In genomic region chr19:1608414-1609391, GRCh38 we compare ENCODE assay signal across 10 cellular contexts. TPM values are rescaled to one million over a fixed set of nuclear protein-coding genes. Genes with fewer than 3 reads are reported as not detected.
DNase-seq lines count a peak whose midpoint lies in the region; ATAC-seq, FAIRE-seq and TF ChIP-seq lines count a peak whose summit lies in the region.
"Had no signal": no experiment of that assay in that cellular context is flagged by ENCODE, and none has a peak within 500 bp of the region (broad histone marks: within the 10 kb centered on the region; RNA-seq: fewer than 3 reads in every experiment).

No MANE protein-coding gene starts in this region.

- no TSS peak for BruUV-seq in HepG2 (replicated peaks; lab: Mats Ljungman, UMichigan)

- H3K4me1 Mint-ChIP-seq in dendritic cell treated with granulocyte-macrophage colony-stimulating factor and Interleukin-4, amounts not matched to agents 40 ng/mL and 50 ng/mL, for 4 days (ENCODE audit: low read depth): peaks cover 50% of the 10 kb centered on the region
- H3K4me1 Mint-ChIP-seq in type B pancreatic cell (ENCODE audit: unreplicated experiment): peaks cover 8% of the 10 kb centered on the region

- no peak for TF ChIP-seq CTCF in HepG2 (CRISPR knock-in tag; IDR thresholded peaks at IDR 0.05)
- TF ChIP-seq CTCF in right lobe of liver (IDR thresholded peaks at IDR 0.05): no peak
- no peak for TF ChIP-seq CTCF in type B pancreatic cell (conservative IDR thresholded peaks at IDR 0.05)

- no peak overlapping the region for H3K4me2 ChIP-seq in HepG2 (ENCODE audit: low read depth, low read length)

- intact Hi-C loops in HepG2 (cut with micrococcal nuclease; ENCODE audit: unreplicated experiment): loop anchor here (5.0 kb wide), 1 partner anchor 44 kb away; the partner anchor contains the start of gene TCF3
- intact Hi-C loops in right lobe of liver (cut with DNase I): no loop called here
- intact Hi-C loops in dendritic cell treated with granulocyte-macrophage colony-stimulating factor and Interleukin-4, amounts not matched to agents 40 ng/mL and 50 ng/mL, for 4 days (cut with micrococcal nuclease): loop anchor here (5.0 kb wide), 1 partner anchor 64 kb away; no protein-coding TSS in a partner anchor

- H3K9me3 ChIP-seq in HepG2 (ENCODE audit: low read length): no peaks in the 10 kb centered on the region
- no peaks in the 10 kb centered on the region for H3K9me3 ChIP-seq in right lobe of liver

- H3K4me3 ChIP-seq in HepG2 (replicated peaks in 1 of 3; ENCODE audit: insufficient read depth in 1 of 3, low read depth in 2 of 3, low read length in 3 of 3) (no peak overlapping the region), right lobe of liver (no peak overlapping the region)

- no peak overlapping the region for H3K9ac ChIP-seq in HepG2 (ENCODE audit: insufficient read depth, low read depth, low read length)

- peaks cover 12% of the 10 kb centered on the region for H3K27me3 Mint-ChIP-seq in dendritic cell treated with granulocyte-macrophage colony-stimulating factor and Interleukin-4, amounts not matched to agents 40 ng/mL and 50 ng/mL, for 4 days
- no peaks in the 10 kb centered on the region for H3K27me3 Mint-ChIP-seq in type B pancreatic cell

- H3K4me3 Mint-ChIP-seq in dendritic cell treated with granulocyte-macrophage colony-stimulating factor and Interleukin-4, amounts not matched to agents 40 ng/mL and 50 ng/mL, for 4 days: peak overlapping the region; percentile 17
- H3K4me3 Mint-ChIP-seq in type B pancreatic cell: no peak overlapping the region

- ATAC-seq in HepG2 (no peak), right lobe of liver (no peak), HG02852 (IDR thresholded peaks at IDR 0.05; ENCODE audit: unreplicated experiment) (no peak)

- TF ChIP-seq POLR2A in HepG2 (IDR thresholded peaks at IDR 0.05; ENCODE audit: insufficient read depth in 1 of 2, low read depth in 2 of 2, low read length in 2 of 2) (no peak), right lobe of liver (IDR thresholded peaks at IDR 0.05) (no peak)

- no peak overlapping the region for H3K27ac ChIP-seq in HepG2 (ENCODE audit: extremely low read length, insufficient read depth, low read length)
- no peak overlapping the region for H3K27ac ChIP-seq in right lobe of liver

- CTCF ChIA-PET in HepG2 (lab: Yijun Ruan, JAX; ENCODE audit: low intra/inter-chr PET ratio, low total read pairs): no interaction called here

- H3K4me1 ChIP-seq in HepG2 (ENCODE audit: insufficient read depth, low read length) (peaks cover 21% of the 10 kb centered on the region), right lobe of liver (peaks cover 0 to 16% (median 4%) of the 10 kb centered on the region in 4 donors)

- DNase-seq in HepG2 (ENCODE audit: low spot score) (no peak), right lobe of liver (no peak), T-helper 9 cell (peak; percentile 23), type B pancreatic cell (ENCODE audit: extremely low spot score, unreplicated experiment) (no peak), NCI-H1417 treated with DMSO at 0.1 percent for 48 hours (lab: John Stamatoyannopoulos, UW) (no peak), NCI-H2107 (lab: John Stamatoyannopoulos, UW) (no peak)
- DNase-seq: NCI-H1436, nucleus accumbens had no signal

- in situ Hi-C loops in HepG2 (cut with HindIII; ENCODE audit: extremely low pct_ligation_motif_present, low pct_unique_long_range_greater_than_20kb): no loop called here

- no peak for FAIRE-seq in HepG2 (lab: Jason Lieb, UNC)

- H3K79me2 ChIP-seq in HepG2 (ENCODE audit: insufficient read depth, low read length): peaks cover 15% of the 10 kb centered on the region

- H2AFZ ChIP-seq in HepG2 (ENCODE audit: low read length): no peak overlapping the region

- H3K27ac Mint-ChIP-seq in dendritic cell treated with granulocyte-macrophage colony-stimulating factor and Interleukin-4, amounts not matched to agents 40 ng/mL and 50 ng/mL, for 4 days: peak overlapping the region; percentile 66
- H3K27ac Mint-ChIP-seq in type B pancreatic cell: peak overlapping the region; percentile 26

- peaks cover 52% of the 10 kb centered on the region for H3K36me3 Mint-ChIP-seq in dendritic cell treated with granulocyte-macrophage colony-stimulating factor and Interleukin-4, amounts not matched to agents 40 ng/mL and 50 ng/mL, for 4 days (ENCODE audit: low read depth)
- H3K36me3 Mint-ChIP-seq in type B pancreatic cell: no peaks in the 10 kb centered on the region

- POLR2A ChIA-PET in HepG2 (lab: Yijun Ruan, JAX): no interaction called here

- H3K36me3 ChIP-seq in HepG2 (replicated peaks in 1 of 2; ENCODE audit: control insufficient read depth in 1 of 2, insufficient read depth in 2 of 2, low read length in 2 of 2): peaks cover 9 to 17% of the 10 kb centered on the region in 2 experiments; a peak in 4 of 5 replicates
- peaks cover 0 to 11% (median 0%) of the 10 kb centered on the region in 4 donors for H3K36me3 ChIP-seq in right lobe of liver

- no peaks in the 10 kb centered on the region for H4K20me1 ChIP-seq in HepG2 (ENCODE audit: insufficient read depth, low read length)

- no peaks in the 10 kb centered on the region; a peak in 1 of 5 replicates for H3K27me3 ChIP-seq in HepG2 (ENCODE audit: control insufficient read depth in 1 of 2, insufficient read depth in 2 of 2, low read length in 2 of 2)
- H3K27me3 ChIP-seq in right lobe of liver: no peaks in the 10 kb centered on the region

- no peaks in the 10 kb centered on the region for H3K9me3 Mint-ChIP-seq in dendritic cell treated with granulocyte-macrophage colony-stimulating factor and Interleukin-4, amounts not matched to agents 40 ng/mL and 50 ng/mL, for 4 days
- H3K9me3 Mint-ChIP-seq in type B pancreatic cell: no peaks in the 10 kb centered on the region

- no peak for TF ChIP-seq EP300 in HepG2 (IDR thresholded peaks at IDR 0.05; ENCODE audit: low read depth in 2 of 2, low read length in 2 of 2)
- TF ChIP-seq EP300 in HepG2 (CRISPR knock-in tag; IDR thresholded peaks at IDR 0.05; ENCODE audit: borderline replicate concordance): no peak

- WGBS in HepG2 (ENCODE audit: low lambda C conversion rate): 79% methylated on average over 30 of the region's 33 CpGs
- 73% methylated on average over 14 of the region's 33 CpGs for WGBS in right lobe of liver (ENCODE audit: insufficient coverage, low coverage, low lambda C conversion rate, missing lambda C conversion rate)

- TF ChIP-seq RAD21 in HepG2 (CRISPR knock-in tag; IDR thresholded peaks at IDR 0.05): no peak

RNA-seq across cellular contexts. Expression of gene UQCR11, which starts 3.4 kb away (rescaled TPM):
- total RNA-seq in HepG2 (2016; rRNA removed; fragmentation: Illumina TruSeq; extraction: Trizol): 214 and 216 TPM in 2 replicates
- total RNA-seq in HepG2 (2016; cell fraction: cytosol; rRNA removed; fragmentation: Illumina TruSeq; extraction: Trizol; ENCODE audit: low read depth): 181 and 320 TPM in 2 replicates
- total RNA-seq in HepG2 (2016; cell fraction: insoluble cytoplasmic fraction; rRNA removed; fragmentation: Illumina TruSeq; extraction: Trizol): 205 and 210 TPM in 2 replicates
- 252 and 309 TPM in 2 replicates for total RNA-seq in HepG2 (2016; cell fraction: membrane; rRNA removed; fragmentation: Illumina TruSeq; extraction: Trizol)
- 63.8 and 65.4 TPM in 2 replicates for total RNA-seq in HepG2 (2016; cell fraction: nucleus; rRNA removed; fragmentation: Illumina TruSeq; extraction: Trizol)
- polyA plus RNA-seq in HepG2 (2011; rRNA removed): 111 and 125 TPM in 2 replicates
- polyA plus RNA-seq in HepG2 (2011; cell fraction: cytosol; rRNA removed): 81.4 and 152 TPM in 2 replicates
- polyA plus RNA-seq in HepG2 (2011; cell fraction: nucleus; rRNA removed): 46.6 and 47.9 TPM in 2 replicates
- polyA plus RNA-seq in HepG2 (2012): 92.9 and 123 TPM in 2 replicates
- polyA plus RNA-seq in HepG2 (2016; cell fraction: cytosol; fragmentation: Illumina TruSeq; extraction: Trizol; ENCODE audit: low read depth): 249 and 487 TPM in 2 replicates
- 158 and 171 TPM in 2 replicates for polyA plus RNA-seq in HepG2 (2016; cell fraction: insoluble cytoplasmic fraction; fragmentation: Illumina TruSeq; extraction: Trizol; ENCODE audit: low read depth)
- 210 and 295 TPM in 2 replicates for polyA plus RNA-seq in HepG2 (2016; cell fraction: membrane; fragmentation: Illumina TruSeq; extraction: Trizol; ENCODE audit: low read depth)
- 98.1 and 120 TPM in 2 replicates for polyA plus RNA-seq in HepG2 (2016; cell fraction: nucleus; fragmentation: Illumina TruSeq; extraction: Trizol; ENCODE audit: insufficient read depth, low read depth)
- 32.9 and 62.2 TPM in 2 replicates for polyA minus RNA-seq in HepG2 (2011; rRNA and poly(A)+ RNA removed; ENCODE audit: low replicate concordance)
- 12.7 and 18.7 TPM in 2 replicates for polyA minus RNA-seq in HepG2 (2011; cell fraction: cytosol; rRNA and poly(A)+ RNA removed)
- polyA minus RNA-seq in HepG2 (2011; cell fraction: nucleus; rRNA and poly(A)+ RNA removed): 15.9 and 18.2 TPM in 2 replicates
- total RNA-seq in right lobe of liver: 100 to 1,000 TPM in 4 of 6 experiments, 10 to 100 TPM in 2; 59.6 to 202 (median 172) TPM
- total RNA-seq in type B pancreatic cell (ENCODE audit: low replicate concordance): 191 and 290 TPM in 2 replicates

RNA-seq across cellular contexts. Expression of gene MBD3, which starts 16.0 kb away (rescaled TPM):
- total RNA-seq in HepG2 (2016; rRNA removed; fragmentation: Illumina TruSeq; extraction: Trizol) (58.9 and 76.9 TPM in 2 replicates), right lobe of liver (10 to 100 TPM; 27.3 to 72.1 (median 30.1) TPM), type B pancreatic cell (ENCODE audit: low replicate concordance) (78.8 and 110 TPM in 2 replicates)
- total RNA-seq in HepG2 (2016; cell fraction: cytosol; rRNA removed; fragmentation: Illumina TruSeq; extraction: Trizol; ENCODE audit: low read depth): 18.4 and 19.5 TPM in 2 replicates
- total RNA-seq in HepG2 (2016; cell fraction: insoluble cytoplasmic fraction; rRNA removed; fragmentation: Illumina TruSeq; extraction: Trizol): 59.4 and 81.3 TPM in 2 replicates
- total RNA-seq in HepG2 (2016; cell fraction: membrane; rRNA removed; fragmentation: Illumina TruSeq; extraction: Trizol): 58.1 and 59.8 TPM in 2 replicates
- 37.4 and 41.1 TPM in 2 replicates for total RNA-seq in HepG2 (2016; cell fraction: nucleus; rRNA removed; fragmentation: Illumina TruSeq; extraction: Trizol)
- polyA plus RNA-seq in HepG2 (2011; rRNA removed): 21.2 and 32.4 TPM in 2 replicates
- polyA plus RNA-seq in HepG2 (2011; cell fraction: cytosol; rRNA removed): 25.5 and 43.1 TPM in 2 replicates
- 88.4 and 96.9 TPM in 2 replicates for polyA plus RNA-seq in HepG2 (2011; cell fraction: nucleus; rRNA removed)
- polyA plus RNA-seq in HepG2 (2012): 21.4 and 34.5 TPM in 2 replicates
- polyA plus RNA-seq in HepG2 (2016; cell fraction: cytosol; fragmentation: Illumina TruSeq; extraction: Trizol; ENCODE audit: low read depth): 19.9 and 20.7 TPM in 2 replicates
- polyA plus RNA-seq in HepG2 (2016; cell fraction: insoluble cytoplasmic fraction; fragmentation: Illumina TruSeq; extraction: Trizol; ENCODE audit: low read depth): 57.2 and 62.2 TPM in 2 replicates
- 39.6 and 43.3 TPM in 2 replicates for polyA plus RNA-seq in HepG2 (2016; cell fraction: membrane; fragmentation: Illumina TruSeq; extraction: Trizol; ENCODE audit: low read depth)
- polyA plus RNA-seq in HepG2 (2016; cell fraction: nucleus; fragmentation: Illumina TruSeq; extraction: Trizol; ENCODE audit: insufficient read depth, low read depth): 100 and 109 TPM in 2 replicates
- polyA minus RNA-seq in HepG2 (2011; rRNA and poly(A)+ RNA removed; ENCODE audit: low replicate concordance): 65.5 and 79.2 TPM in 2 replicates
- polyA minus RNA-seq in HepG2 (2011; cell fraction: cytosol; rRNA and poly(A)+ RNA removed): 29.4 and 32.5 TPM in 2 replicates
- polyA minus RNA-seq in HepG2 (2011; cell fraction: nucleus; rRNA and poly(A)+ RNA removed): 20.1 and 22.0 TPM in 2 replicates

RNA-seq across cellular contexts. Expression of gene MEX3D, which starts 40.6 kb away (rescaled TPM):
- total RNA-seq in HepG2 (2016; rRNA removed; fragmentation: Illumina TruSeq; extraction: Trizol) (10.2 and 17.1 TPM in 2 replicates), right lobe of liver (10 to 100 TPM in 3 of 6 experiments, 1 to 10 TPM in 3; 6.7 to 16.6 (median 10.3) TPM), type B pancreatic cell (ENCODE audit: low replicate concordance) (79.0 and 82.0 TPM in 2 replicates)
- 10.6 and 10.7 TPM in 2 replicates for total RNA-seq in HepG2 (2016; cell fraction: cytosol; rRNA removed; fragmentation: Illumina TruSeq; extraction: Trizol; ENCODE audit: low read depth)
- 10.3 and 17.0 TPM in 2 replicates for total RNA-seq in HepG2 (2016; cell fraction: insoluble cytoplasmic fraction; rRNA removed; fragmentation: Illumina TruSeq; extraction: Trizol)
- 27.7 and 29.2 TPM in 2 replicates for total RNA-seq in HepG2 (2016; cell fraction: membrane; rRNA removed; fragmentation: Illumina TruSeq; extraction: Trizol)
- 4.7 and 6.4 TPM in 2 replicates for total RNA-seq in HepG2 (2016; cell fraction: nucleus; rRNA removed; fragmentation: Illumina TruSeq; extraction: Trizol)
- 3.6 and 5.8 TPM in 2 replicates for polyA plus RNA-seq in HepG2 (2011; rRNA removed)
- 5.0 and 10.1 TPM in 2 replicates for polyA plus RNA-seq in HepG2 (2011; cell fraction: cytosol; rRNA removed)
- 6.6 and 7.0 TPM in 2 replicates for polyA plus RNA-seq in HepG2 (2011; cell fraction: nucleus; rRNA removed)
- polyA plus RNA-seq in HepG2 (2012): 5.7 and 7.1 TPM in 2 replicates
- 9.6 and 10.4 TPM in 2 replicates for polyA plus RNA-seq in HepG2 (2016; cell fraction: cytosol; fragmentation: Illumina TruSeq; extraction: Trizol; ENCODE audit: low read depth)
- polyA plus RNA-seq in HepG2 (2016; cell fraction: insoluble cytoplasmic fraction; fragmentation: Illumina TruSeq; extraction: Trizol; ENCODE audit: low read depth): 15.4 and 15.7 TPM in 2 replicates
- 19.9 and 23.7 TPM in 2 replicates for polyA plus RNA-seq in HepG2 (2016; cell fraction: membrane; fragmentation: Illumina TruSeq; extraction: Trizol; ENCODE audit: low read depth)
- 10.8 and 12.5 TPM in 2 replicates for polyA plus RNA-seq in HepG2 (2016; cell fraction: nucleus; fragmentation: Illumina TruSeq; extraction: Trizol; ENCODE audit: insufficient read depth, low read depth)
- 6.0 and 19.1 TPM in 2 replicates for polyA minus RNA-seq in HepG2 (2011; rRNA and poly(A)+ RNA removed; ENCODE audit: low replicate concordance)
- 19.3 and 20.6 TPM in 2 replicates for polyA minus RNA-seq in HepG2 (2011; cell fraction: cytosol; rRNA and poly(A)+ RNA removed)
- 3.0 TPM in 2 replicates for polyA minus RNA-seq in HepG2 (2011; cell fraction: nucleus; rRNA and poly(A)+ RNA removed)

RNA-seq across cellular contexts. Expression of gene TCF3, which starts 43.7 kb away (rescaled TPM):
- 38.0 and 53.2 TPM in 2 replicates for total RNA-seq in HepG2 (2016; rRNA removed; fragmentation: Illumina TruSeq; extraction: Trizol)
- 24.5 and 28.5 TPM in 2 replicates for total RNA-seq in HepG2 (2016; cell fraction: cytosol; rRNA removed; fragmentation: Illumina TruSeq; extraction: Trizol; ENCODE audit: low read depth)
- total RNA-seq in HepG2 (2016; cell fraction: insoluble cytoplasmic fraction; rRNA removed; fragmentation: Illumina TruSeq; extraction: Trizol): 29.0 and 50.0 TPM in 2 replicates
- total RNA-seq in HepG2 (2016; cell fraction: membrane; rRNA removed; fragmentation: Illumina TruSeq; extraction: Trizol): 81.6 and 83.0 TPM in 2 replicates
- total RNA-seq in HepG2 (2016; cell fraction: nucleus; rRNA removed; fragmentation: Illumina TruSeq; extraction: Trizol): 28.3 and 35.7 TPM in 2 replicates
- 51.4 and 52.0 TPM in 2 replicates for polyA plus RNA-seq in HepG2 (2011; rRNA removed)
- 39.6 and 81.0 TPM in 2 replicates for polyA plus RNA-seq in HepG2 (2011; cell fraction: cytosol; rRNA removed)
- polyA plus RNA-seq in HepG2 (2011; cell fraction: nucleus; rRNA removed): 168 and 260 TPM in 2 replicates
- polyA plus RNA-seq in HepG2 (2012): 51.8 and 53.9 TPM in 2 replicates
- polyA plus RNA-seq in HepG2 (2016; cell fraction: cytosol; fragmentation: Illumina TruSeq; extraction: Trizol; ENCODE audit: low read depth): 65.0 and 68.6 TPM in 2 replicates
- 77.8 and 91.9 TPM in 2 replicates for polyA plus RNA-seq in HepG2 (2016; cell fraction: insoluble cytoplasmic fraction; fragmentation: Illumina TruSeq; extraction: Trizol; ENCODE audit: low read depth)
- polyA plus RNA-seq in HepG2 (2016; cell fraction: membrane; fragmentation: Illumina TruSeq; extraction: Trizol; ENCODE audit: low read depth): 123 and 140 TPM in 2 replicates
- 119 and 120 TPM in 2 replicates for polyA plus RNA-seq in HepG2 (2016; cell fraction: nucleus; fragmentation: Illumina TruSeq; extraction: Trizol; ENCODE audit: insufficient read depth, low read depth)
- 55.1 and 105 TPM in 2 replicates for polyA minus RNA-seq in HepG2 (2011; rRNA and poly(A)+ RNA removed; ENCODE audit: low replicate concordance)
- 44.3 and 47.1 TPM in 2 replicates for polyA minus RNA-seq in HepG2 (2011; cell fraction: cytosol; rRNA and poly(A)+ RNA removed)
- 17.8 and 22.5 TPM in 2 replicates for polyA minus RNA-seq in HepG2 (2011; cell fraction: nucleus; rRNA and poly(A)+ RNA removed)
- 10 to 100 TPM; 11.0 to 30.1 (median 15.9) TPM for total RNA-seq in right lobe of liver
- 134 and 193 TPM in 2 replicates for total RNA-seq in type B pancreatic cell (ENCODE audit: low replicate concordance)

Comparison
In these comparisons a context has a peak if more than half of its experiments do, and no peak if none do; other contexts are left out.
1. intact Hi-C loops: an anchor here in HepG2 (5.0 kb wide) and dendritic cell treated with granulocyte-macrophage colony-stimulating factor and Interleukin-4, amounts not matched to agents 40 ng/mL and 50 ng/mL, for 4 days (5.0 kb wide); none called in right lobe of liver.